In genomic region chr2:53167227-53167626, GRCh38 we compare ENCODE assay signal across 8 cellular contexts.
"Had no signal": no experiment of that assay in that cellular context is flagged by ENCODE, and none has a peak within 500 bp of the region (broad histone marks: within the 10 kb centered on the region; RNA-seq: fewer than 3 reads in every experiment).

No MANE protein-coding gene starts in this region.

- H3K9ac ChIP-seq: GM23248, KMS-11 had no signal

- H2AFZ ChIP-seq: GM23248 had no signal

- DNase-seq: GM23248, GOT3, H7, HCEC 1CT, Karpas-422, KBM-7 had no signal

- H3K4me2 ChIP-seq: KMS-11 had no signal

- FAIRE-seq: HTR-8/SVneo had no signal

- H3K4me3 ChIP-seq: GM23248 had no signal

- H3K27ac ChIP-seq: GM23248, KMS-11 had no signal
